ENCODE assay signal across 10 cellular contexts in the genomic region with DNA sequence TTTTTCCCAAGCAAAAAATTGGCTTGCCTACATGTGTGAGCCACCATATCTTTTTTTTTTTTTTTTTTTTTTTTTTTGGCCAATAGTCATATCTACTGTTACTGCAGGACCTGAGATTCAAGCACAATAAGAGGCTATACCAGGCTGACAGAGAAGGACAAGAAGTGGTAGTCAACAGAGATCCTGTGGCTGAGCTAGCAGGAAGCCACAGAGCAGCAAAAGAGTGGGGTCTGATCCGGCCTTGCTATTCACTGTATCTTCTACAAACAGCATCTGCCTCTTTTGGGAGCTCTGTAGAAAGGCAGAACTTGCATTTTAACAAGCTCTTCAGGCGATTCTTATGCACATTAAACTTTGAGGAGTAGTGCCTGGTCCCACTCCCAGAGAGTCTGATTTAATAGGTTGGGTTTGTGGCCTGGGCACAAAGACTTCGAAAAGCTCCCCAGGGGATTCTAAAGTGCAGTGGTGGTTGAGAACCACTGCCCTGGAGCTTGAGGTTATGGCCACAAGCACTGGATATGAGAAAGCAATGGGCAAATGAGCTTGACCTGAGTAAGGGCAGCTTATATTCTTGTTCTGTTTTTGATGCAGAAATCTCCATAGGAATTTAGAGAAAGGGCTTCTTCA.
A peak's percentile ranks its signal among the peaks of the same experiment; 100 is the strongest.
DNase-seq lines count a peak whose midpoint lies in the region; ATAC-seq, FAIRE-seq and TF ChIP-seq lines count a peak whose summit lies in the region.
"Had no signal": no experiment of that assay in that cellular context is flagged by ENCODE, and none has a peak within 500 bp of the region (broad histone marks: within the 10 kb centered on the region; RNA-seq: fewer than 3 reads in every experiment).

No MANE protein-coding gene starts in this region.

- H4K20me1 ChIP-seq in K562 (replicated peaks; ENCODE audit: control insufficient read depth, insufficient read depth, low read length), result no peaks in the 10 kb centered on the region

- no peak overlapping the region for H3K4me3 ChIP-seq in K562
- no peak overlapping the region for H3K4me3 ChIP-seq in foreskin fibroblast (ENCODE audit: low read depth in 1 of 2, low read length in 2 of 2)
- H3K4me3 ChIP-seq: body of pancreas had no signal

- CTCF ChIA-PET in K562 (lab: Yijun Ruan, JAX; ENCODE audit: low intra/inter-chr PET ratio), result no interaction called here

- no peaks in the 10 kb centered on the region for H3K9me1 ChIP-seq in K562 (ENCODE audit: control insufficient read depth, insufficient read depth, low read length)

- TF ChIP-seq CTCF in K562 (IDR thresholded peaks at IDR 0.05 in 2 of 3, conservative IDR thresholded peaks at IDR 0.05 in 1 of 3; ENCODE audit: insufficient read depth in 2 of 3, low read depth in 1 of 3, low read length in 3 of 3) (no peak), foreskin fibroblast (IDR thresholded peaks at IDR 0.05; ENCODE audit: low read depth, low read length) (no peak)

- H3K9me3 ChIP-seq in K562 (replicated peaks; ENCODE audit: control insufficient read depth, insufficient read depth, low read depth, low read length), result 0 out of 2 replicates have a peak, but pooled peaks cover 2% of the 10 kb centered on the region
- H3K9me3 ChIP-seq: body of pancreas had no signal

- H3K4me2 ChIP-seq in K562 (ENCODE audit: insufficient read depth, low read length), result no peak overlapping the region

- BruUV-seq in K562 (replicated peaks; lab: Mats Ljungman, UMichigan), result no TSS peak

- ATAC-seq in GM18499 (IDR thresholded peaks at IDR 0.05; ENCODE audit: insufficient read depth, unreplicated experiment), result peak; percentile 56
- ATAC-seq in GM21381 (IDR thresholded peaks at IDR 0.05; ENCODE audit: unreplicated experiment), result peak; percentile 85
- peak; percentile 61 for ATAC-seq in HG03342 (IDR thresholded peaks at IDR 0.05; ENCODE audit: unreplicated experiment)
- no peak for ATAC-seq in K562
- ATAC-seq: body of pancreas had no signal

- H3K9ac ChIP-seq in K562 (ENCODE audit: insufficient read depth in 1 of 2, low read depth in 2 of 2, low read length in 2 of 2), result no peak overlapping the region

- peaks cover 0 to 29% of the 10 kb centered on the region in 2 experiments; a peak in 2 of 5 replicates for H3K4me1 ChIP-seq in K562 (replicated peaks in 1 of 2; ENCODE audit: control insufficient read depth in 2 of 2, insufficient read depth in 2 of 2, low read length in 2 of 2)

- FAIRE-seq in K562 (lab: Jason Lieb, UNC), result no peak

- DNase-seq in K562 (ENCODE audit: extremely low read depth in 1 of 4, low spot score in 3 of 4), result no peak
- DNase-seq in inferior parietal cortex (ENCODE audit: extremely low spot score), result no peak
- DNase-seq in foreskin fibroblast, result no peak
- no peak for DNase-seq in NCI-H1092 (lab: John Stamatoyannopoulos, UW)
- no peak for DNase-seq in stimulated activated CD4-positive, alpha-beta T cell treated with anti-CD3 and anti-CD28 coated beads, Interleukin-1b, Interleukin-23, amount 100 ng/mL, for 48 hours
- DNase-seq: body of pancreas, Karpas-422 had no signal

- 39% methylated on average over 3 of the region's 3 CpGs for WGBS in K562 (ENCODE audit: insufficient coverage, low coverage, missing lambda C conversion rate)

- H3K79me2 ChIP-seq in K562 (ENCODE audit: control insufficient read depth, insufficient read depth, low read length), result no peaks in the 10 kb centered on the region

- intact Hi-C loops in K562 (cut with micrococcal nuclease), result no loop called here

- in situ Hi-C loops in K562 (cut with MboI), result no loop called here

- POLR2A ChIA-PET in K562 (lab: Yijun Ruan, JAX), result interaction anchor here (0.6 to 1.3 kb wide), 4 partner anchors 28 to 162 kb away, joined by 3 read pairs; no protein-coding TSS in a partner anchor

- no peaks in the 10 kb centered on the region for H3K27me3 ChIP-seq in K562 (ENCODE audit: control insufficient read depth in 2 of 2, insufficient read depth in 2 of 2, low read length in 2 of 2)
- H3K27me3 ChIP-seq: body of pancreas had no signal

- H3K27ac ChIP-seq in K562 (ENCODE audit: extremely low read depth, low read depth, low read length), result no peak overlapping the region
- H3K27ac ChIP-seq: body of pancreas had no signal

- TF ChIP-seq EP300 in K562 (IDR thresholded peaks at IDR 0.05; ENCODE audit: low read length), result no peak

- no peak for TF ChIP-seq RAD21 in K562 (CRISPR knock-in tag; conservative IDR thresholded peaks at IDR 0.05 in 1 of 2, IDR thresholded peaks at IDR 0.05 in 1 of 2)

- TF ChIP-seq POLR2A in K562 (conservative IDR thresholded peaks at IDR 0.05), result no peak

- H2AFZ ChIP-seq in K562 (ENCODE audit: low read depth, low read length), result peak overlapping the region; percentile 4; the same call in 1 of the 2 replicates

- no peaks in the 10 kb centered on the region for H3K36me3 ChIP-seq in K562 (ENCODE audit: control insufficient read depth, insufficient read depth, low read length)

TF ChIP-seq in K562, 482 proteins besides CTCF, POLR2A, EP300 and RAD21:
- no peak for TF ChIP-seq ZBTB5 (IDR thresholded peaks at IDR 0.05)
- TF ChIP-seq PTTG1 (tag; IDR thresholded peaks at IDR 0.05; ENCODE audit: low read depth), result no peak
- no peak for TF ChIP-seq NCOA6 (IDR thresholded peaks at IDR 0.05)
- TF ChIP-seq ELK3 (CRISPR knock-in tag; IDR thresholded peaks at IDR 0.05), result no peak
- TF ChIP-seq ZNF224 (CRISPR knock-in tag; IDR thresholded peaks at IDR 0.05), result no peak
- no peak for TF ChIP-seq PPARD (CRISPR knock-in tag; IDR thresholded peaks at IDR 0.05)
- no peak for TF ChIP-seq HNRNPLL (IDR thresholded peaks at IDR 0.05; ENCODE audit: low read depth, low read length, poor library complexity, severe bottlenecking)
- TF ChIP-seq RBM39 (optimal IDR thresholded peaks at IDR 0.05; ENCODE audit: low read depth, low read length), result no peak
- no peak for TF ChIP-seq ID3 (CRISPR knock-in tag; IDR thresholded peaks at IDR 0.05)
- TF ChIP-seq ID3 (tag; IDR thresholded peaks at IDR 0.05), result no peak
TF ChIP-seq in K562: peak in this region for 0.
